25 cellular contexts compared by ENCODE assay signal in the genomic region with DNA sequence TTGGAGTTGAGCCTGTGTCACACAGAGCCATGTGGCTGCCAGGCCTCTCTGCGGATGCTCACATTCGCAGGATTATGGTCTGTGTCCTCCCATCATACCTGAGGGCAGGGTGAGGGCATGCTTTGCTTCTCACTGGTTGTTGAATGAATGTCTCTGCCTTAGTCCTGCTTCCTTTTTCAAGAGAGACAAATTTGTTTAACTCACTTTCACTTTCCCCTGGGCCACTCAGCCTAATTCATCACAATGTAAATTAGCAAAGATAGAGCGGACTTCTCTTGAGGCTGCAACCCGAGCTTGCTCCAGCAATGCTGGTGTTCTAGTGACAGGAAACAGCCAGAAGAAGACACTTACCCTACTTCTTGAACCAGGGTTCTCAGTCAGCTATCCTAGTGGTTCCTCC. TPM values are rescaled to one million over a fixed set of nuclear protein-coding genes. Genes with fewer than 3 reads are reported as not detected.
A peak's percentile ranks its signal among the peaks of the same experiment; 100 is the strongest.
DNase-seq lines count a peak whose midpoint lies in the region; ATAC-seq and TF ChIP-seq lines count a peak whose summit lies in the region.
"Had no signal": no experiment of that assay in that cellular context is flagged by ENCODE, and none has a peak within 500 bp of the region (broad histone marks: within the 10 kb centered on the region; RNA-seq: fewer than 3 reads in every experiment).

No MANE protein-coding gene starts in this region.

- DNase-seq in Daoy (ENCODE audit: low read depth) (peak; percentile 60), OCI-LY7 (ENCODE audit: low spot score) (peak; percentile 13), COLO829 (ENCODE audit: low spot score) (no peak), NCI-H524 treated with DMSO at 0.1 percent for 48 hours (lab: John Stamatoyannopoulos, UW) (no peak), RPMI8226 (no peak)
- DNase-seq: activated CD4-positive, alpha-beta T cell treated with anti-CD3 and anti-CD28 coated beads for 36 hours; activated CD8-positive, alpha-beta memory T cell treated with anti-CD3 and anti-CD28 coated beads, Interleukin-2, amount 10 ng/mL, durations not matched to agents 7 days and 5 days; IMR-90; left colon; NCI-H510A treated with DMSO at 0.1 percent for 48 hours; occipital lobe; stimulated activated CD4-positive, alpha-beta T cell treated with anti-CD3 and anti-CD28 coated beads, Interleukin-2, amount 100 ng/mL, for 48 hours; stimulated activated naive B cell treated with anti-CD40 and anti-IgM and Interleukin-4, amounts not matched to agents 10 μg/mL and 1 μg/mL and 100 μg/mL, for 72 hours had no signal

- no peaks in the 10 kb centered on the region for H3K79me2 ChIP-seq in OCI-LY7 (ENCODE audit: insufficient read depth, low read depth, low read length)

- H2AFZ ChIP-seq in OCI-LY7 (ENCODE audit: low read length): no peak overlapping the region

- no peaks in the 10 kb centered on the region for H3K9me2 ChIP-seq in OCI-LY7 (ENCODE audit: insufficient read depth, low read length)

- ATAC-seq in GM18868 (IDR thresholded peaks at IDR 0.05; ENCODE audit: unreplicated experiment): peak; percentile 65
- peak; percentile 45 for ATAC-seq in HG02852 (IDR thresholded peaks at IDR 0.05; ENCODE audit: unreplicated experiment)
- ATAC-seq in HG02763 (IDR thresholded peaks at IDR 0.05; ENCODE audit: unreplicated experiment): no peak
- ATAC-seq: activated CD4-positive, alpha-beta T cell treated with anti-CD3 and anti-CD28 coated beads for 36 hours; activated CD8-positive, alpha-beta memory T cell treated with anti-CD3 and anti-CD28 coated beads, Interleukin-2, amount 10 ng/mL, durations not matched to agents 7 days and 5 days; HCT116; left colon; Right ventricle myocardium inferior; stimulated activated naive B cell treated with anti-CD40 and anti-IgM and Interleukin-4, amounts not matched to agents 10 μg/mL and 1 μg/mL and 100 μg/mL, for 72 hours had no signal

- no peaks in the 10 kb centered on the region for H3K36me3 ChIP-seq in OCI-LY7 (ENCODE audit: insufficient read depth, low read length)
- H3K36me3 ChIP-seq: ascending aorta, vagina had no signal

- no peak overlapping the region for H3K27ac ChIP-seq in OCI-LY7 (ENCODE audit: low read depth, low read length, poor library complexity, severe bottlenecking)
- H3K27ac ChIP-seq: ascending aorta, C4-2B, vagina had no signal

- intact Hi-C loops in OCI-LY7 (cut with micrococcal nuclease; ENCODE audit: unreplicated experiment): no loop called here

- H3K4me3 ChIP-seq in OCI-LY7 (ENCODE audit: low read depth, low read length, poor library complexity, severe bottlenecking): no peak overlapping the region
- H3K4me3 ChIP-seq: ascending aorta, vagina had no signal

- no TSS peak for BruUV-seq in OCI-LY7 (replicated peaks; lab: Mats Ljungman, UMichigan)

- POLR2A ChIA-PET in OCI-LY7 (lab: Charles Lee): interaction anchor here (0.8 to 1.0 kb wide), 2 partner anchors 11 to 19 kb away, joined by 3 to 4 read pairs; no protein-coding TSS in a partner anchor

- no peaks in the 10 kb centered on the region for H4K20me1 ChIP-seq in OCI-LY7 (ENCODE audit: insufficient read depth, low read length)

- H3K4me2 ChIP-seq in OCI-LY7 (ENCODE audit: low read length): no peak overlapping the region

- CTCF ChIA-PET in OCI-LY7 (lab: Charles Lee; ENCODE audit: unreplicated experiment): no interaction called here

- TF ChIP-seq CTCF in OCI-LY7 (conservative IDR thresholded peaks at IDR 0.05; ENCODE audit: low read length): no peak

- no peaks in the 10 kb centered on the region for H3K9me3 ChIP-seq in OCI-LY7 (ENCODE audit: low read length)
- H3K9me3 ChIP-seq: ascending aorta, vagina had no signal

- H3K4me1 ChIP-seq in OCI-LY7 (ENCODE audit: insufficient read depth, low read length, poor library complexity, severe bottlenecking): no peaks in the 10 kb centered on the region
- H3K4me1 ChIP-seq: ascending aorta, vagina had no signal

RNA-seq across cellular contexts. Expression of a gene that starts 35.5 kb away (rescaled TPM):
- total RNA-seq in Daoy (2014; rRNA removed; shearing (Covaris generic)): 16.7 and 17.5 TPM in 2 replicates
- 1.4 and 2.3 TPM in 2 replicates for total RNA-seq in OCI-LY7 (2014; rRNA removed; shearing (Covaris generic))
- 4.4 and 5.3 TPM in 2 replicates for total RNA-seq in OCI-LY7 (2022)
- total RNA-seq: activated CD4-positive, alpha-beta T cell treated with anti-CD3 and anti-CD28 coated beads for 36 hours; activated CD8-positive, alpha-beta memory T cell treated with anti-CD3 and anti-CD28 coated beads, Interleukin-2, amount 10 ng/mL, durations not matched to agents 7 days and 5 days; ascending aorta; dermis microvascular lymphatic vessel endothelial cell; IMR-90; Right ventricle myocardium inferior; temporal lobe had no signal

RNA-seq across cellular contexts. Expression of a gene that starts 43.7 kb away (rescaled TPM):
- 2.6 and 4.8 TPM in 2 replicates for total RNA-seq in Daoy (2014; rRNA removed; shearing (Covaris generic))
- total RNA-seq in OCI-LY7 (2014; rRNA removed; shearing (Covaris generic)): not detected in 2 replicates
- total RNA-seq in OCI-LY7 (2022): not detected in 2 replicates
- total RNA-seq: activated CD4-positive, alpha-beta T cell treated with anti-CD3 and anti-CD28 coated beads for 36 hours; activated CD8-positive, alpha-beta memory T cell treated with anti-CD3 and anti-CD28 coated beads, Interleukin-2, amount 10 ng/mL, durations not matched to agents 7 days and 5 days; ascending aorta; dermis microvascular lymphatic vessel endothelial cell; endothelial cell of umbilical vein; IMR-90; left colon; M059J; occipital lobe; Right ventricle myocardium inferior; temporal lobe; vagina had no signal

Comparison
In these comparisons a context has a peak if more than half of its experiments do, and no peak if none do; other contexts are left out.
1. DNase-seq: peak in Daoy (single experiment) and OCI-LY7 (single experiment); none in COLO829 (single experiment), NCI-H524 treated with DMSO at 0.1 percent for 48 hours (single experiment) and RPMI8226 (single experiment).